In the genomic region with DNA sequence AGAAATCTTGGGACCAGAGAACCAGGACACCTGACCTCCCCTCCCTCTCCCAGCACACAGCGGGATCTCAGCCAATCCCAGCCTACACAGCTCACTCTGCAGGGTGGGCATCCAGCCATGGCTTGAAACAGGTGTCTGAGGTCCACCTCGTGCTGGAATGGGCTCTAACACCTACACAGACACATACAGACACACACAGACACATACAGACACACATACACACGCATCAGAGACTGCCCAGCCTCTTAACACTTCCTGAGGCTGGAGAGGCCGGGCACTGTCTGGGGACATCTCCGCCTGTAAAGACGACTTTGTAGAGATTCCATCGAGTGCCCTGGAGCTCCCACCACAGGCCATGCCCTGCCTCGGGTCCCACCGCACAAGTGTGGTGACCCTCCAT, we compare ENCODE assay signal across 1 cellular context.
TF ChIP-seq lines count a peak whose summit lies in the region.

No MANE protein-coding gene starts in this region.

TF ChIP-seq in WTC11, 78 proteins besides CTCF, POLR2A, EP300 and RAD21 (continued from another document):
- TF ChIP-seq ZNF532 (CRISPR knock-in tag; IDR thresholded peaks at IDR 0.05; ENCODE audit: borderline replicate concordance) (no peak), GABPB1 (CRISPR knock-in tag; IDR thresholded peaks at IDR 0.05) (no peak), NFATC4 (CRISPR knock-in tag; IDR thresholded peaks at IDR 0.05) (no peak), AFF4 (CRISPR knock-in tag; IDR thresholded peaks at IDR 0.05; ENCODE audit: borderline replicate concordance) (no peak), E2F1 (CRISPR knock-in tag; IDR thresholded peaks at IDR 0.05) (no peak), ZNF317 (CRISPR knock-in tag; IDR thresholded peaks at IDR 0.05; ENCODE audit: borderline replicate concordance, low read depth) (no peak), ETV6 (CRISPR knock-in tag; IDR thresholded peaks at IDR 0.05) (no peak)
